In the genomic region with DNA sequence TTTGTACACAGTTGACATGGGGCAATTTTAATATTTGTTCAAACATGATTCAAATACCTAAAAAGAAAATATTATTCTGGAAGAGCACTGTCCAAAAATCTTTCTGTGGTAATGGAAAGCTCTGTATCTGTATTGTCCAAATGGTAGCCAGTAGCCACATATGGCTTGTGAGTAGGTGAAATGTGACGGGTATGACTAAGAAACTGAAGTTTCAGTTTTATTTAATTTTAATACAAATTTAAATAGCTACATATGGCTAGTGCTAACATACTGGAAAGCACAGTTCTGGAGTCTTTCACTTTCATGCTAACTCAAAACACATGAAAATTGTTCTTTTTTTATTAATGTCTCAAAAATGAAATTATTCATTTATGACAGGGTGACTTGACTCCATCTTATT, we compare ENCODE assay signal across 29 cellular contexts.
DNase-seq lines count a peak whose midpoint lies in the region; ATAC-seq, FAIRE-seq and TF ChIP-seq lines count a peak whose summit lies in the region.
"Had no signal": no experiment of that assay in that cellular context is flagged by ENCODE, and none has a peak within 500 bp of the region (broad histone marks: within the 10 kb centered on the region; RNA-seq: fewer than 3 reads in every experiment).

No MANE protein-coding gene starts in this region.

- H3K27me3 Mint-ChIP-seq in progenitor cell of endocrine pancreas = peaks cover 15% of the 10 kb centered on the region
- H3K27me3 Mint-ChIP-seq: naive thymus-derived CD8-positive, alpha-beta T cell had no signal

- TF ChIP-seq CTCF in progenitor cell of endocrine pancreas (IDR thresholded peaks at IDR 0.05; ENCODE audit: unreplicated experiment) = no peak
- no peak for TF ChIP-seq CTCF in ascending aorta (IDR thresholded peaks at IDR 0.05)

- no peaks in the 10 kb centered on the region for H3K4me1 ChIP-seq in ascending aorta
- H3K4me1 ChIP-seq: left lung, upper lobe of right lung had no signal

- no peaks in the 10 kb centered on the region for H3K9me3 ChIP-seq in ascending aorta
- H3K9me3 ChIP-seq: A549, left lung, upper lobe of right lung had no signal

- no peak for FAIRE-seq in H54 (lab: Jason Lieb, UNC)
- FAIRE-seq: A549, bronchial epithelial cell, GM19239, H1 had no signal

- H3K27ac Mint-ChIP-seq in progenitor cell of endocrine pancreas = no peak overlapping the region
- H3K27ac Mint-ChIP-seq: activated naive CD4-positive, alpha-beta T cell treated with anti-CD3 and anti-CD28 coated beads for 36 hours; activated T-cell treated with anti-CD3 and anti-CD28 coated beads, Interleukin-2, amount 50 U/mL, for 72 hours; CD8-positive, alpha-beta T cell; naive thymus-derived CD8-positive, alpha-beta T cell; T-helper 2 cell treated with Interferon-gamma antibody and Interleukin-4, amounts not matched to agents 5 μg/mL and 100 μg/mL, for 36 hours had no signal

- no peaks in the 10 kb centered on the region for H3K36me3 ChIP-seq in ascending aorta
- H3K36me3 ChIP-seq: left lung, upper lobe of right lung had no signal

- no peak for DNase-seq in NK-92 (lab: John Stamatoyannopoulos, UW; ENCODE audit: unreplicated experiment)
- DNase-seq in progenitor cell of endocrine pancreas (ENCODE audit: low spot score, unreplicated experiment) = no peak
- no peak for DNase-seq in H54 (ENCODE audit: insufficient read length, low spot score)
- no peak for DNase-seq in ascending aorta (ENCODE audit: low spot score in 2 of 2)
- DNase-seq: activated CD4-positive, alpha-beta T cell treated with anti-CD3 and anti-CD28 coated beads for 48 hours; activated naive CD4-positive, alpha-beta T cell treated with anti-CD3 and anti-CD28 coated beads for 36 hours; activated T-cell treated with anti-CD3 and anti-CD28 coated beads, Interleukin-2, amount 50 U/mL, for 72 hours; CD8-positive, alpha-beta T cell; DMS 273 treated with DMSO at 0.1 percent for 48 hours; left lung; naive thymus-derived CD8-positive, alpha-beta T cell; NCI-H1092; NCI-H187; NCI-H69; occipital lobe; stimulated activated CD4-positive, alpha-beta T cell treated with anti-CD3 and anti-CD28 coated beads, Interleukin-1b, Interleukin-23, amount 100 ng/mL, for 48 hours; upper lobe of right lung had no signal

- intact Hi-C loops in ascending aorta (cut with DNase I) = no loop called here

- no peak overlapping the region for H3K4me3 ChIP-seq in ascending aorta
- H3K4me3 ChIP-seq: A549, left lung, skin epidermis, upper lobe of right lung had no signal

- H3K27me3 ChIP-seq in ascending aorta = no peaks in the 10 kb centered on the region
- H3K27me3 ChIP-seq: left lung, upper lobe of right lung had no signal

- no peak overlapping the region for H3K4me3 Mint-ChIP-seq in progenitor cell of endocrine pancreas (ENCODE audit: low read depth)
- H3K4me3 Mint-ChIP-seq: activated naive CD4-positive, alpha-beta T cell treated with anti-CD3 and anti-CD28 coated beads for 36 hours; activated T-cell treated with anti-CD3 and anti-CD28 coated beads, Interleukin-2, amount 50 U/mL, for 72 hours; CD8-positive, alpha-beta T cell; naive thymus-derived CD8-positive, alpha-beta T cell; T-helper 2 cell treated with Interferon-gamma antibody and Interleukin-4, amounts not matched to agents 5 μg/mL and 100 μg/mL, for 36 hours had no signal

- H3K4me1 Mint-ChIP-seq in progenitor cell of endocrine pancreas (ENCODE audit: low read depth) = peaks cover 11% of the 10 kb centered on the region
- H3K4me1 Mint-ChIP-seq: naive thymus-derived CD8-positive, alpha-beta T cell had no signal

- peak; percentile 77 for ATAC-seq in GM18511 (IDR thresholded peaks at IDR 0.05; ENCODE audit: unreplicated experiment)
- peak; percentile 87 for ATAC-seq in GM21526 (IDR thresholded peaks at IDR 0.05; ENCODE audit: low FRiP score, unreplicated experiment)
- ATAC-seq in HG03159 (IDR thresholded peaks at IDR 0.05; ENCODE audit: unreplicated experiment) = peak; percentile 82
- peak; percentile 85 for ATAC-seq in SK-N-SH treated with all-trans-retinoic acid at 6 μM for 48 hours
- ATAC-seq: A549; activated T-cell treated with anti-CD3 and anti-CD28 coated beads, Interleukin-2, amount 50 U/mL, for 72 hours; CD8-positive, alpha-beta T cell; left lung; naive thymus-derived CD8-positive, alpha-beta T cell; upper lobe of right lung had no signal

- no peak overlapping the region for H3K27ac ChIP-seq in ascending aorta
- H3K27ac ChIP-seq: A549, HL-60, left lung, skin epidermis, upper lobe of right lung, VCaP had no signal

- H3K36me3 Mint-ChIP-seq in progenitor cell of endocrine pancreas (ENCODE audit: insufficient read depth) = no peaks in the 10 kb centered on the region
- H3K36me3 Mint-ChIP-seq: CD8-positive, alpha-beta T cell; naive thymus-derived CD8-positive, alpha-beta T cell had no signal

- H3K9me3 Mint-ChIP-seq in progenitor cell of endocrine pancreas (ENCODE audit: low read depth) = peaks cover 2% of the 10 kb centered on the region
- H3K9me3 Mint-ChIP-seq: activated naive CD4-positive, alpha-beta T cell treated with anti-CD3 and anti-CD28 coated beads for 36 hours; activated T-cell treated with anti-CD3 and anti-CD28 coated beads, Interleukin-2, amount 50 U/mL, for 72 hours; CD8-positive, alpha-beta T cell; naive thymus-derived CD8-positive, alpha-beta T cell; T-helper 2 cell treated with Interferon-gamma antibody and Interleukin-4, amounts not matched to agents 5 μg/mL and 100 μg/mL, for 36 hours had no signal

- TF ChIP-seq POLR2A in H54 (IDR thresholded peaks at IDR 0.05; ENCODE audit: low read depth, low read length) = no peak

TF ChIP-seq in SK-N-SH treated with all-trans-retinoic acid at 6 μM for 48 hours, 23 proteins besides CTCF, POLR2A, EP300 and RAD21:
- TF ChIP-seq BACH2 (CRISPR knock-in tag; IDR thresholded peaks at IDR 0.05; ENCODE audit: borderline replicate concordance) (no peak), ZNF70 (CRISPR knock-in tag; IDR thresholded peaks at IDR 0.05) (no peak), ARNTL (CRISPR knock-in tag; IDR thresholded peaks at IDR 0.05; ENCODE audit: borderline replicate concordance, low read depth) (no peak), TCF4 (CRISPR knock-in tag; IDR thresholded peaks at IDR 0.05; ENCODE audit: borderline replicate concordance) (no peak), ZNF8 (CRISPR knock-in tag; IDR thresholded peaks at IDR 0.05) (no peak)
- TF ChIP-seq, protein P1, sequence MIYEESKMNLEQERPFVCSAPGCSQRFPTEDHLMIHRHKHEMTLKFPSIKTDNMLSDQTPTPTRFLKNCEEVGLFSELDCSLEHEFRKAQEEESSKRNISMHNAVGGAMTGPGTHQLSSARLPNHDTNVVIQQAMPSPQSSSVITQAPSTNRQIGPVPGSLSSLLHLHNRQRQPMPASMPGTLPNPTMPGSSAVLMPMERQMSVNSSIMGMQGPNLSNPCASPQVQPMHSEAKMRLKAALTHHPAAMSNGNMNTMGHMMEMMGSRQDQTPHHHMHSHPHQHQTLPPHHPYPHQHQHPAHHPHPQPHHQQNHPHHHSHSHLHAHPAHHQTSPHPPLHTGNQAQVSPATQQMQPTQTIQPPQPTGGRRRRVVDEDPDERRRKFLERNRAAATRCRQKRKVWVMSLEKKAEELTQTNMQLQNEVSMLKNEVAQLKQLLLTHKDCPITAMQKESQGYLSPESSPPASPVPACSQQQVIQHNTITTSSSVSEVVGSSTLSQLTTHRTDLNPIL (CRISPR knock-in tag; IDR thresholded peaks at IDR 0.05; ENCODE audit: low read depth) = no peak
